1 cellular context compared by ENCODE assay signal in genomic region chr3:129278439-129278969, GRCh38.
TF ChIP-seq lines count a peak whose summit lies in the region.

Gene HMCES (plus strand): TSS chr3:129278870. CDS start chr3:129279733, 863 bp downstream.

TF ChIP-seq in H1, 55 proteins besides CTCF, POLR2A, EP300 and RAD21 (continued from another document):
- TF ChIP-seq CBX8 (IDR thresholded peaks at IDR 0.05; ENCODE audit: borderline replicate concordance, low read depth, low read length) (no peak), MAX (IDR thresholded peaks at IDR 0.05) (peak; percentile 68), PHF8 (conservative IDR thresholded peaks at IDR 0.05; ENCODE audit: low read depth, low read length) (peak; percentile 48; the same call in 1 of the 2 replicates), NANOG (IDR thresholded peaks at IDR 0.05; ENCODE audit: insufficient read depth, low read depth, low read length, poor library complexity, severe bottlenecking) (no peak), CBX5 (IDR thresholded peaks at IDR 0.05; ENCODE audit: low read depth, low read length) (no peak), SP4 (IDR thresholded peaks at IDR 0.05; ENCODE audit: low read length) (peak; percentile 66; the same call in 1 of the 2 replicates), SIRT6 (IDR thresholded peaks at IDR 0.05; ENCODE audit: low read length) (no peak), CTBP2 (IDR thresholded peaks at IDR 0.05; ENCODE audit: borderline replicate concordance, insufficient read depth, insufficient read length, low read length) (no peak), KDM1A (IDR thresholded peaks at IDR 0.05; ENCODE audit: borderline replicate concordance, low read length) (no peak), TBP (IDR thresholded peaks at IDR 0.05; ENCODE audit: low read depth, low read length) (peak; percentile 61; the same call in 1 of the 2 replicates), EGR1 (IDR thresholded peaks at IDR 0.05; ENCODE audit: borderline replicate concordance, low read depth, low read length) (no peak; the same call in 1 of the 2 replicates), TAF1 (IDR thresholded peaks at IDR 0.05; ENCODE audit: low read depth, low read length) (peak; percentile 73), CREB1 (IDR thresholded peaks at IDR 0.05) (peak; percentile 85), CHD2 (IDR thresholded peaks at IDR 0.05; ENCODE audit: low read length) (0 out of 2 replicates have a peak, but pooled peaks have one; percentile 16), GTF2F1 (IDR thresholded peaks at IDR 0.05; ENCODE audit: borderline replicate concordance, low read depth, low read length) (peak; percentile 71; the same call in 1 of the 2 replicates), RBBP5 (IDR thresholded peaks at IDR 0.05; ENCODE audit: borderline replicate concordance, low read depth, low read length) (peak; percentile 44), SP1 (IDR thresholded peaks at IDR 0.05; ENCODE audit: low read depth, low read length) (no peak), ATF2 (IDR thresholded peaks at IDR 0.05; ENCODE audit: low read length) (no peak), BCL11A (IDR thresholded peaks at IDR 0.05; ENCODE audit: low read depth in 2 of 2, low read length in 2 of 2) (no peak), YY1 (IDR thresholded peaks at IDR 0.05; ENCODE audit: low read depth, low read length) (0 out of 2 replicates have a peak, but pooled peaks have one; percentile 64)
